2 cellular contexts compared by ENCODE assay signal in the genomic region with DNA sequence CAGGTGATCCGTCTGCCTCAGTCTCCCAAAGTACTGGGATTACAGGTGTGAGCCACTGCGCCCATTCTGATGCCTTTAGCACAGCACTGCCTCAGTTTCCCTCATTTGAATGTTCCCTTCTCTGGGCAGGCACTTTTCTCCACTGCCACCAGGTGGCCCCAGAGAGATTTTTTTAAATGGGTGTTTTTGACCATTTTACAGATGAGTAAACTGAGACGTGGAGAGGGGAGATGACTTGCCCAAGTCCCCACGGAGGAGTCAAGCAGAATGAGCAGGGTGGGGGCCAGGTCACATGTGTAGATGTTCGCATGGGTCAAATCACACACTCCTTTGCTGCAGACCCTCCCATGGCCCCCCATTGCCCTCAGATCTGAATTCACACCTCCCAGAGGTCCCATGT.
TF ChIP-seq lines count a peak whose summit lies in the region.

No MANE protein-coding gene starts in this region.

TF ChIP-seq in SK-N-SH, 30 proteins besides CTCF, POLR2A, EP300 and RAD21 (continued from another document):
- TF ChIP-seq, protein P1, sequence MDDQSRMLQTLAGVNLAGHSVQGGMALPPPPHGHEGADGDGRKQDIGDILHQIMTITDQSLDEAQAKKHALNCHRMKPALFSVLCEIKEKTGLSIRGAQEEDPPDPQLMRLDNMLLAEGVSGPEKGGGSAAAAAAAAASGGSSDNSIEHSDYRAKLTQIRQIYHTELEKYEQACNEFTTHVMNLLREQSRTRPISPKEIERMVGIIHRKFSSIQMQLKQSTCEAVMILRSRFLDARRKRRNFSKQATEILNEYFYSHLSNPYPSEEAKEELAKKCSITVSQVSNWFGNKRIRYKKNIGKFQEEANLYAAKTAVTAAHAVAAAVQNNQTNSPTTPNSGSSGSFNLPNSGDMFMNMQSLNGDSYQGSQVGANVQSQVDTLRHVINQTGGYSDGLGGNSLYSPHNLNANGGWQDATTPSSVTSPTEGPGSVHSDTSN (IDR thresholded peaks at IDR 0.05), result no peak
- TF ChIP-seq RXRA (IDR thresholded peaks at IDR 0.05; ENCODE audit: borderline replicate concordance, low read depth) (no peak), MXI1 (IDR thresholded peaks at IDR 0.05; ENCODE audit: low read depth, low read length) (no peak), RCOR1 (IDR thresholded peaks at IDR 0.05; ENCODE audit: low read length) (0 out of 2 replicates have a peak, but pooled peaks have one; percentile 25), SMC3 (IDR thresholded peaks at IDR 0.05; ENCODE audit: low read depth, low read length) (peak; percentile 23)
- TF ChIP-seq, protein P2, sequence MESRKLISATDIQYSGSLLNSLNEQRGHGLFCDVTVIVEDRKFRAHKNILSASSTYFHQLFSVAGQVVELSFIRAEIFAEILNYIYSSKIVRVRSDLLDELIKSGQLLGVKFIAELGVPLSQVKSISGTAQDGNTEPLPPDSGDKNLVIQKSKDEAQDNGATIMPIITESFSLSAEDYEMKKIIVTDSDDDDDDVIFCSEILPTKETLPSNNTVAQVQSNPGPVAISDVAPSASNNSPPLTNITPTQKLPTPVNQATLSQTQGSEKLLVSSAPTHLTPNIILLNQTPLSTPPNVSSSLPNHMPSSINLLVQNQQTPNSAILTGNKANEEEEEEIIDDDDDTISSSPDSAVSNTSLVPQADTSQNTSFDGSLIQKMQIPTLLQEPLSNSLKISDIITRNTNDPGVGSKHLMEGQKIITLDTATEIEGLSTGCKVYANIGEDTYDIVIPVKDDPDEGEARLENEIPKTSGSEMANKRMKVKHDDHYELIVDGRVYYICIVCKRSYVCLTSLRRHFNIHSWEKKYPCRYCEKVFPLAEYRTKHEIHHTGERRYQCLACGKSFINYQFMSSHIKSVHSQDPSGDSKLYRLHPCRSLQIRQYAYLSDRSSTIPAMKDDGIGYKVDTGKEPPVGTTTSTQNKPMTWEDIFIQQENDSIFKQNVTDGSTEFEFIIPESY (IDR thresholded peaks at IDR 0.05; ENCODE audit: borderline replicate concordance, low read depth), result no peak

TF ChIP-seq in SK-N-SH treated with all-trans-retinoic acid at 6 μM for 48 hours, 23 proteins besides CTCF, POLR2A, EP300 and RAD21 (continued from another document):
- TF ChIP-seq, protein P3, sequence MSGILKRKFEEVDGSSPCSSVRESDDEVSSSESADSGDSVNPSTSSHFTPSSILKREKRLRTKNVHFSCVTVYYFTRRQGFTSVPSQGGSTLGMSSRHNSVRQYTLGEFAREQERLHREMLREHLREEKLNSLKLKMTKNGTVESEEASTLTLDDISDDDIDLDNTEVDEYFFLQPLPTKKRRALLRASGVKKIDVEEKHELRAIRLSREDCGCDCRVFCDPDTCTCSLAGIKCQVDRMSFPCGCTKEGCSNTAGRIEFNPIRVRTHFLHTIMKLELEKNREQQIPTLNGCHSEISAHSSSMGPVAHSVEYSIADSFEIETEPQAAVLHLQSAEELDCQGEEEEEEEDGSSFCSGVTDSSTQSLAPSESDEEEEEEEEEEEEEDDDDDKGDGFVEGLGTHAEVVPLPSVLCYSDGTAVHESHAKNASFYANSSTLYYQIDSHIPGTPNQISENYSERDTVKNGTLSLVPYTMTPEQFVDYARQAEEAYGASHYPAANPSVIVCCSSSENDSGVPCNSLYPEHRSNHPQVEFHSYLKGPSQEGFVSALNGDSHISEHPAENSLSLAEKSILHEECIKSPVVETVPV (CRISPR knock-in tag; IDR thresholded peaks at IDR 0.05), result no peak
- no peak for TF ChIP-seq ISL1 (CRISPR knock-in tag; IDR thresholded peaks at IDR 0.05)
- TF ChIP-seq ESRRG (CRISPR knock-in tag; IDR thresholded peaks at IDR 0.05), result no peak
- no peak for TF ChIP-seq ARNTL (CRISPR knock-in tag; IDR thresholded peaks at IDR 0.05; ENCODE audit: borderline replicate concordance, low read depth)
- TF ChIP-seq ZNF8 (CRISPR knock-in tag; IDR thresholded peaks at IDR 0.05), result no peak
- TF ChIP-seq SNAI2 (CRISPR knock-in tag; IDR thresholded peaks at IDR 0.05), result no peak
- no peak for TF ChIP-seq PPARA (CRISPR knock-in tag; IDR thresholded peaks at IDR 0.05; ENCODE audit: borderline replicate concordance)
- no peak for TF ChIP-seq TCF4 (CRISPR knock-in tag; IDR thresholded peaks at IDR 0.05; ENCODE audit: borderline replicate concordance)
- TF ChIP-seq, protein P4, sequence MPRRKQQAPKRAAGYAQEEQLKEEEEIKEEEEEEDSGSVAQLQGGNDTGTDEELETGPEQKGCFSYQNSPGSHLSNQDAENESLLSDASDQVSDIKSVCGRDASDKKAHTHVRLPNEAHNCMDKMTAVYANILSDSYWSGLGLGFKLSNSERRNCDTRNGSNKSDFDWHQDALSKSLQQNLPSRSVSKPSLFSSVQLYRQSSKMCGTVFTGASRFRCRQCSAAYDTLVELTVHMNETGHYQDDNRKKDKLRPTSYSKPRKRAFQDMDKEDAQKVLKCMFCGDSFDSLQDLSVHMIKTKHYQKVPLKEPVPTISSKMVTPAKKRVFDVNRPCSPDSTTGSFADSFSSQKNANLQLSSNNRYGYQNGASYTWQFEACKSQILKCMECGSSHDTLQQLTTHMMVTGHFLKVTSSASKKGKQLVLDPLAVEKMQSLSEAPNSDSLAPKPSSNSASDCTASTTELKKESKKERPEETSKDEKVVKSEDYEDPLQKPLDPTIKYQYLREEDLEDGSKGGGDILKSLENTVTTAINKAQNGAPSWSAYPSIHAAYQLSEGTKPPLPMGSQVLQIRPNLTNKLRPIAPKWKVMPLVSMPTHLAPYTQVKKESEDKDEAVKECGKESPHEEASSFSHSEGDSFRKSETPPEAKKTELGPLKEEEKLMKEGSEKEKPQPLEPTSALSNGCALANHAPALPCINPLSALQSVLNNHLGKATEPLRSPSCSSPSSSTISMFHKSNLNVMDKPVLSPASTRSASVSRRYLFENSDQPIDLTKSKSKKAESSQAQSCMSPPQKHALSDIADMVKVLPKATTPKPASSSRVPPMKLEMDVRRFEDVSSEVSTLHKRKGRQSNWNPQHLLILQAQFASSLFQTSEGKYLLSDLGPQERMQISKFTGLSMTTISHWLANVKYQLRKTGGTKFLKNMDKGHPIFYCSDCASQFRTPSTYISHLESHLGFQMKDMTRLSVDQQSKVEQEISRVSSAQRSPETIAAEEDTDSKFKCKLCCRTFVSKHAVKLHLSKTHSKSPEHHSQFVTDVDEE (CRISPR knock-in tag; IDR thresholded peaks at IDR 0.05), result no peak
- TF ChIP-seq, protein P5, sequence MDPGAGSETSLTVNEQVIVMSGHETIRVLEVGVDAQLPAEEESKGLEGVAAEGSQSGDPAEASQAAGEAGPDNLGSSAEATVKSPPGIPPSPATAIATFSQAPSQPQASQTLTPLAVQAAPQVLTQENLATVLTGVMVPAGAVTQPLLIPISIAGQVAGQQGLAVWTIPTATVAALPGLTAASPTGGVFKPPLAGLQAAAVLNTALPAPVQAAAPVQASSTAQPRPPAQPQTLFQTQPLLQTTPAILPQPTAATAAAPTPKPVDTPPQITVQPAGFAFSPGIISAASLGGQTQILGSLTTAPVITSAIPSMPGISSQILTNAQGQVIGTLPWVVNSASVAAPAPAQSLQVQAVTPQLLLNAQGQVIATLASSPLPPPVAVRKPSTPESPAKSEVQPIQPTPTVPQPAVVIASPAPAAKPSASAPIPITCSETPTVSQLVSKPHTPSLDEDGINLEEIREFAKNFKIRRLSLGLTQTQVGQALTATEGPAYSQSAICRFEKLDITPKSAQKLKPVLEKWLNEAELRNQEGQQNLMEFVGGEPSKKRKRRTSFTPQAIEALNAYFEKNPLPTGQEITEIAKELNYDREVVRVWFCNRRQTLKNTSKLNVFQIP (CRISPR knock-in tag; IDR thresholded peaks at IDR 0.05; ENCODE audit: borderline replicate concordance, low read depth), result no peak
- TF ChIP-seq ZNF70 (CRISPR knock-in tag; IDR thresholded peaks at IDR 0.05), result no peak
